ENCODE assay signal across 18 cellular contexts in the genomic region with DNA sequence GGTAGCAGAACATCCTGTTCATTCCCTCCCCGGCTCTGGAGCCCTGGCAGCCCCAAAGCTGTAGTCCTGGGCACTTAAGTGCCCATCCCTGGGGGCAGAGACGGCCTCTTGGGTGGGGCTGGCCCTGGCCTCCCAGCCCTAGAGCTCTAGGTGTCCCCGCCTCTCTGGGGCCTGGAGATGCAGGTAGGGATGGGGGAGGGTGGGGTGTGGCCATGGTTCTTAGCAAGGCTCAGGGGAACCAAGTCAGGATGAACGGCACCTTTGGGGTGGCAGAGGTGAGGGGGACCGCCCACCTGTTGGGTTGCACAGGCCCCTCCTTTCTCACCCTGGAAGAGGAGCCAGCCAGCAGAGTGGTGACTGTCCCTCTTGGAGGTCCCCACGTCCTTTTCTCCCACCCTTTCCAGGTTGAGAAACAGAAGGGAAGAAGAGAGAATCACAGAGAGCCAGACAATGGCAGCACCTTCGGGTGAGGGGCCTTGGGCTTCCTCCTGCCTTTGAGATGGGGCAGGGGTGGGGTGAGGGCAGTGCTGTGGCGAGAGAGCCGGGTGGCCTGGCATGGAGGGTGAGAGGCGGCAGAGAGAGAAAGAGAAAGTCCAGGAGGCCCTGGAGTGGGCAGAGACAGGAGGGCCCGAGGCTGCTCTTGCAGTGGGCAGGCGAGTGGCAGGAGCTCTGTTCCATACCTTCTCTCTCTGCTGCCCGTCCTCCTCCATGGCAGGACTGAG. TPM values are rescaled to one million over a fixed set of nuclear protein-coding genes. Genes with fewer than 3 reads are reported as not detected.
DNase-seq lines count a peak whose midpoint lies in the region; ATAC-seq and TF ChIP-seq lines count a peak whose summit lies in the region.
"Had no signal": no experiment of that assay in that cellular context is flagged by ENCODE, and none has a peak within 500 bp of the region (broad histone marks: within the 10 kb centered on the region; RNA-seq: fewer than 3 reads in every experiment).

No MANE protein-coding gene starts in this region.

- no peak overlapping the region for H3K9ac ChIP-seq in mammary epithelial cell (ENCODE audit: insufficient read depth, low read length)

- H3K79me2 ChIP-seq in mammary epithelial cell (ENCODE audit: insufficient read depth, low read length): peaks cover 19% of the 10 kb centered on the region

- CTCF ChIA-PET in mammary epithelial cell (lab: Charles Lee; ENCODE audit: low non-redundant PET): interaction anchor here (0.5 kb wide), 1 partner anchor 35 kb away, joined by 6 read pairs; no protein-coding TSS in a partner anchor

- peaks cover 22% of the 10 kb centered on the region for H3K4me1 Mint-ChIP-seq in activated T-helper 1 cell treated with anti-CD3 and anti-CD28 coated beads, Interleukin-12 subunit alpha, Interleukin-12 subunit beta, Interleukin-2, Interleukin-4 antibody, amounts not matched to agents 30 ng/mL and 10 ng/mL and 1 ng/mL, durations not matched to agents 14 hours and 24 hours and 36 hours (ENCODE audit: low read depth)
- peaks cover 9 to 25% (median 19%) of the 10 kb centered on the region in 4 donors for H3K4me1 Mint-ChIP-seq in naive thymus-derived CD8-positive, alpha-beta T cell
- peaks cover 8% of the 10 kb centered on the region for H3K4me1 Mint-ChIP-seq in glutamatergic neuron (ENCODE audit: low read depth, unreplicated experiment)

- 64% methylated on average over 9 of the region's 13 CpGs for WGBS in mammary epithelial cell (ENCODE audit: low coverage, missing lambda C conversion rate)

- no peak overlapping the region for H3K27ac Mint-ChIP-seq in activated T-helper 1 cell treated with anti-CD3 and anti-CD28 coated beads, Interleukin-12 subunit alpha, Interleukin-12 subunit beta, Interleukin-2, Interleukin-4 antibody, amounts not matched to agents 30 ng/mL and 10 ng/mL and 1 ng/mL, durations not matched to agents 14 hours and 24 hours and 36 hours
- H3K27ac Mint-ChIP-seq in naive thymus-derived CD8-positive, alpha-beta T cell: peak overlapping the region in 1 of 10 donors; percentile 62
- H3K27ac Mint-ChIP-seq in glutamatergic neuron (ENCODE audit: unreplicated experiment): no peak overlapping the region
- H3K27ac Mint-ChIP-seq: IgD-negative memory B cell; stimulated activated naive CD8-positive, alpha-beta T cell treated with anti-CD3 and anti-CD28 coated beads, Interleukin-15, Interleukin-2, amounts not matched to agents 100 ng/mL and 50 ng/mL, for 24 hours had no signal

- TF ChIP-seq POLR2A in breast epithelium (IDR thresholded peaks at IDR 0.05): no peak

- TF ChIP-seq CTCF in breast epithelium (IDR thresholded peaks at IDR 0.05) (no peak), mammary epithelial cell (conservative IDR thresholded peaks at IDR 0.05 in 1 of 2, IDR thresholded peaks at IDR 0.05 in 1 of 2; ENCODE audit: extremely low read depth in 1 of 2, insufficient read depth in 1 of 2, low read depth in 1 of 2, low read length in 2 of 2) (no peak), glutamatergic neuron (IDR thresholded peaks at IDR 0.05; ENCODE audit: partially characterized antibody, unreplicated experiment) (no peak)

- POLR2A ChIA-PET in naive thymus-derived CD8-positive, alpha-beta T cell (lab: Charles Lee): interaction anchor here (0.7 kb wide), 1 partner anchor 10 kb away, joined by 4 read pairs; no protein-coding TSS in a partner anchor

- no peak overlapping the region for H2AFZ ChIP-seq in mammary epithelial cell (ENCODE audit: low read depth, low read length)

- no peak overlapping the region for H3K4me2 ChIP-seq in mammary epithelial cell (ENCODE audit: insufficient read depth, low read depth, low read length)

- H3K4me3 ChIP-seq in breast epithelium: peak overlapping the region in 1 of 3 donors; percentile 7
- H3K4me3 ChIP-seq in mammary epithelial cell (replicated peaks in 1 of 3; ENCODE audit: insufficient read depth in 1 of 3, low read depth in 2 of 3, low read length in 3 of 3): no peak overlapping the region
- H3K4me3 ChIP-seq: colonic mucosa had no signal

- intact Hi-C loops in breast epithelium (cut with DNase I; ENCODE audit: low total_unique reads): no loop called here
- intact Hi-C loops in mammary epithelial cell (cut with micrococcal nuclease): no loop called here
- intact Hi-C loops in activated T-helper 1 cell treated with anti-CD3 and anti-CD28 coated beads, Interleukin-12 subunit alpha, Interleukin-12 subunit beta, Interleukin-2, Interleukin-4 antibody, amounts not matched to agents 30 ng/mL and 10 ng/mL and 1 ng/mL, durations not matched to agents 14 hours and 24 hours and 36 hours (cut with micrococcal nuclease): no loop called here

- in situ Hi-C loops in mammary epithelial cell (cut with MboI; ENCODE audit: low sequenced_read_pairs in 2 of 2): no loop called here

- peaks cover 4% of the 10 kb centered on the region for H3K36me3 Mint-ChIP-seq in activated T-helper 1 cell treated with anti-CD3 and anti-CD28 coated beads, Interleukin-12 subunit alpha, Interleukin-12 subunit beta, Interleukin-2, Interleukin-4 antibody, amounts not matched to agents 30 ng/mL and 10 ng/mL and 1 ng/mL, durations not matched to agents 14 hours and 24 hours and 36 hours (ENCODE audit: low read depth)
- peaks cover 0 to 2% (median 0%) of the 10 kb centered on the region in 3 donors for H3K36me3 Mint-ChIP-seq in naive thymus-derived CD8-positive, alpha-beta T cell
- no peaks in the 10 kb centered on the region for H3K36me3 Mint-ChIP-seq in glutamatergic neuron (ENCODE audit: unreplicated experiment)
- H3K36me3 Mint-ChIP-seq: IgD-negative memory B cell had no signal

- ATAC-seq in naive thymus-derived CD8-positive, alpha-beta T cell: no peak
- no peak for ATAC-seq in GM21515 (IDR thresholded peaks at IDR 0.05; ENCODE audit: unreplicated experiment)
- ATAC-seq in GM19351 (IDR thresholded peaks at IDR 0.05; ENCODE audit: unreplicated experiment): no peak
- no peak for ATAC-seq in HG03342 (IDR thresholded peaks at IDR 0.05; ENCODE audit: unreplicated experiment)
- ATAC-seq: left ventricle myocardium superior had no signal

- no peaks in the 10 kb centered on the region for H3K9me3 Mint-ChIP-seq in activated T-helper 1 cell treated with anti-CD3 and anti-CD28 coated beads, Interleukin-12 subunit alpha, Interleukin-12 subunit beta, Interleukin-2, Interleukin-4 antibody, amounts not matched to agents 30 ng/mL and 10 ng/mL and 1 ng/mL, durations not matched to agents 14 hours and 24 hours and 36 hours
- H3K9me3 Mint-ChIP-seq in naive thymus-derived CD8-positive, alpha-beta T cell: no peaks in the 10 kb centered on the region
- peaks cover 5% of the 10 kb centered on the region for H3K9me3 Mint-ChIP-seq in glutamatergic neuron (ENCODE audit: unreplicated experiment)
- H3K9me3 Mint-ChIP-seq: IgD-negative memory B cell; stimulated activated naive CD8-positive, alpha-beta T cell treated with anti-CD3 and anti-CD28 coated beads, Interleukin-15, Interleukin-2, amounts not matched to agents 100 ng/mL and 50 ng/mL, for 24 hours had no signal

- H3K27me3 ChIP-seq in breast epithelium: no peaks in the 10 kb centered on the region
- H3K27me3 ChIP-seq in mammary epithelial cell (ENCODE audit: insufficient read depth, low read length): no peaks in the 10 kb centered on the region
- H3K27me3 ChIP-seq: colonic mucosa, vagina had no signal

- H3K4me3 Mint-ChIP-seq in activated T-helper 1 cell treated with anti-CD3 and anti-CD28 coated beads, Interleukin-12 subunit alpha, Interleukin-12 subunit beta, Interleukin-2, Interleukin-4 antibody, amounts not matched to agents 30 ng/mL and 10 ng/mL and 1 ng/mL, durations not matched to agents 14 hours and 24 hours and 36 hours: peak overlapping the region; percentile 84
- H3K4me3 Mint-ChIP-seq in naive thymus-derived CD8-positive, alpha-beta T cell: peak overlapping the region in 8 of 10 donors; percentile 48 to 97 (median 74)
- H3K4me3 Mint-ChIP-seq in glutamatergic neuron (ENCODE audit: unreplicated experiment): no peak overlapping the region
- H3K4me3 Mint-ChIP-seq: stimulated activated naive CD8-positive, alpha-beta T cell treated with anti-CD3 and anti-CD28 coated beads, Interleukin-15, Interleukin-2, amounts not matched to agents 100 ng/mL and 50 ng/mL, for 24 hours had no signal

- no peaks in the 10 kb centered on the region for H3K36me3 ChIP-seq in breast epithelium
- H3K36me3 ChIP-seq in mammary epithelial cell (ENCODE audit: insufficient read depth, low read length): no peaks in the 10 kb centered on the region
- H3K36me3 ChIP-seq: colonic mucosa had no signal

- dilution Hi-C loops in mammary epithelial cell (cut with HindIII; ENCODE audit: low sequenced_read_pairs): no loop called here

- H3K4me1 ChIP-seq in breast epithelium (peaks cover 4 to 6% of the 10 kb centered on the region in 2 donors), mammary epithelial cell (ENCODE audit: insufficient read depth, low read length) (peaks cover 8% of the 10 kb centered on the region)

- DNase-seq in breast epithelium (ENCODE audit: low spot score in 2 of 2): no peak
- DNase-seq in mammary epithelial cell: no peak
- DNase-seq in activated T-helper 1 cell treated with anti-CD3 and anti-CD28 coated beads, Interleukin-12 subunit alpha, Interleukin-12 subunit beta, Interleukin-2, Interleukin-4 antibody, amounts not matched to agents 30 ng/mL and 10 ng/mL and 1 ng/mL, durations not matched to agents 14 hours and 24 hours and 36 hours (ENCODE audit: low spot score): no peak
- no peak for DNase-seq in naive thymus-derived CD8-positive, alpha-beta T cell
- no peak for DNase-seq in glutamatergic neuron
- DNase-seq: activated gamma-delta T cell; GF-D8; left ventricle myocardium superior; MM.1S; stimulated activated CD4-positive, alpha-beta T cell treated with anti-CD3 and anti-CD28 coated beads, Interleukin-15, amount 100 ng/mL, for 24 hours; SW 1271 had no signal

- H3K9me3 ChIP-seq in breast epithelium (no peaks in the 10 kb centered on the region), mammary epithelial cell (replicated peaks; ENCODE audit: insufficient read depth, low read length) (no peaks in the 10 kb centered on the region)
- H3K9me3 ChIP-seq: colonic mucosa, vagina had no signal

- no peaks in the 10 kb centered on the region for H4K20me1 ChIP-seq in mammary epithelial cell (ENCODE audit: insufficient read depth, low read length)

- H3K27me3 Mint-ChIP-seq in activated T-helper 1 cell treated with anti-CD3 and anti-CD28 coated beads, Interleukin-12 subunit alpha, Interleukin-12 subunit beta, Interleukin-2, Interleukin-4 antibody, amounts not matched to agents 30 ng/mL and 10 ng/mL and 1 ng/mL, durations not matched to agents 14 hours and 24 hours and 36 hours (ENCODE audit: insufficient read depth): no peaks in the 10 kb centered on the region
- H3K27me3 Mint-ChIP-seq in naive thymus-derived CD8-positive, alpha-beta T cell: no peaks in the 10 kb centered on the region
- peaks cover 12% of the 10 kb centered on the region for H3K27me3 Mint-ChIP-seq in glutamatergic neuron (ENCODE audit: unreplicated experiment)
- H3K27me3 Mint-ChIP-seq: IgD-negative memory B cell; stimulated activated naive CD8-positive, alpha-beta T cell treated with anti-CD3 and anti-CD28 coated beads, Interleukin-15, Interleukin-2, amounts not matched to agents 100 ng/mL and 50 ng/mL, for 24 hours had no signal

- H3K27ac ChIP-seq in breast epithelium: peak overlapping the region; percentile 59 to 91
- H3K27ac ChIP-seq in mammary epithelial cell (ENCODE audit: insufficient read depth, low read depth, low read length): no peak overlapping the region
- H3K27ac ChIP-seq: colonic mucosa, vagina had no signal

- BruUV-seq in mammary epithelial cell (replicated peaks; lab: Mats Ljungman, UMichigan): no TSS peak

RNA-seq across cellular contexts. Expression of gene CRAT, which starts 2.3 kb away (rescaled TPM):
- total RNA-seq in breast epithelium (10 to 100 TPM; 18.7 to 74.7 (median 35.7) TPM), mammary epithelial cell (10 to 100 TPM; 11.1 to 17.7 TPM), glutamatergic neuron (ENCODE audit: unreplicated experiment) (95.8 TPM)
- 2.5 TPM for polyA plus RNA-seq in mammary epithelial cell
- 0.52 TPM for polyA minus RNA-seq in mammary epithelial cell
- total RNA-seq in activated T-helper 1 cell treated with anti-CD3 and anti-CD28 coated beads, Interleukin-12 subunit alpha, Interleukin-12 subunit beta, Interleukin-2, Interleukin-4 antibody, amounts not matched to agents 30 ng/mL and 10 ng/mL and 1 ng/mL, durations not matched to agents 14 hours and 24 hours and 36 hours: 9.9 and 10.0 TPM in 2 replicates
- 10 to 100 TPM; 10.9 to 11.3 TPM for total RNA-seq in naive thymus-derived CD8-positive, alpha-beta T cell
- polyA plus RNA-seq in naive thymus-derived CD8-positive, alpha-beta T cell: 10 to 100 TPM; 10.7 to 15.5 (median 11.9) TPM

RNA-seq across cellular contexts. Expression of gene PTPA, which starts 3.0 kb away (rescaled TPM):
- 10 to 100 TPM; 34.2 to 83.4 (median 71.1) TPM for total RNA-seq in breast epithelium
- 100 to 1,000 TPM in 1 of 2 donors, 10 to 100 TPM in 1; 73.7 to 122 TPM for total RNA-seq in mammary epithelial cell
- 120 TPM for polyA plus RNA-seq in mammary epithelial cell
- 218 TPM for polyA minus RNA-seq in mammary epithelial cell
- total RNA-seq in activated T-helper 1 cell treated with anti-CD3 and anti-CD28 coated beads, Interleukin-12 subunit alpha, Interleukin-12 subunit beta, Interleukin-2, Interleukin-4 antibody, amounts not matched to agents 30 ng/mL and 10 ng/mL and 1 ng/mL, durations not matched to agents 14 hours and 24 hours and 36 hours: 105 and 114 TPM in 2 replicates
- total RNA-seq in naive thymus-derived CD8-positive, alpha-beta T cell: 10 to 100 TPM; 59.7 to 60.6 TPM
- polyA plus RNA-seq in naive thymus-derived CD8-positive, alpha-beta T cell: 10 to 100 TPM; 13.7 to 15.5 (median 14.2) TPM
- total RNA-seq in glutamatergic neuron (ENCODE audit: unreplicated experiment): 166 TPM

RNA-seq across cellular contexts. Expression of gene DOLPP1, which starts 27.3 kb away (rescaled TPM):
- 1 to 10 TPM; 5.6 to 9.2 (median 8.6) TPM for total RNA-seq in breast epithelium
- total RNA-seq in mammary epithelial cell: 10 to 100 TPM; 11.3 to 20.1 TPM
- polyA plus RNA-seq in mammary epithelial cell: 16.8 TPM
- 17.3 TPM for polyA minus RNA-seq in mammary epithelial cell
- total RNA-seq in activated T-helper 1 cell treated with anti-CD3 and anti-CD28 coated beads, Interleukin-12 subunit alpha, Interleukin-12 subunit beta, Interleukin-2, Interleukin-4 antibody, amounts not matched to agents 30 ng/mL and 10 ng/mL and 1 ng/mL, durations not matched to agents 14 hours and 24 hours and 36 hours: 28.4 and 30.2 TPM in 2 replicates
- total RNA-seq in naive thymus-derived CD8-positive, alpha-beta T cell: 10 to 100 TPM in 1 of 2 experiments, 1 to 10 TPM in 1; 9.5 to 11.1 TPM
- polyA plus RNA-seq in naive thymus-derived CD8-positive, alpha-beta T cell: 1 to 10 TPM; 5.7 to 7.9 (median 7.1) TPM
- 44.2 TPM for total RNA-seq in glutamatergic neuron (ENCODE audit: unreplicated experiment)
